Comparison of ENCODE assay signal across 15 cellular contexts in genomic region chr2:1656326-1656960, GRCh38.
DNase-seq lines count a peak whose midpoint lies in the region; ATAC-seq and TF ChIP-seq lines count a peak whose summit lies in the region.
"Had no signal": no experiment of that assay in that cellular context is flagged by ENCODE, and none has a peak within 500 bp of the region (broad histone marks: within the 10 kb centered on the region; RNA-seq: fewer than 3 reads in every experiment).

No MANE protein-coding gene starts in this region.

- H3K4me2 ChIP-seq in BLaER1 = no peak overlapping the region

- H3K27me3 Mint-ChIP-seq in osteocyte (ENCODE audit: unreplicated experiment) = no peaks in the 10 kb centered on the region
- H3K27me3 Mint-ChIP-seq in progenitor cell of endocrine pancreas = no peaks in the 10 kb centered on the region
- H3K27me3 Mint-ChIP-seq: activated naive CD8-positive, alpha-beta T cell treated with anti-CD3 and anti-CD28 coated beads for 36 hours had no signal

- H3K4me1 Mint-ChIP-seq in osteocyte (ENCODE audit: unreplicated experiment) (peaks cover 12% of the 10 kb centered on the region), progenitor cell of endocrine pancreas (ENCODE audit: low read depth) (no peaks in the 10 kb centered on the region)
- H3K4me1 Mint-ChIP-seq: activated naive CD8-positive, alpha-beta T cell treated with anti-CD3 and anti-CD28 coated beads for 36 hours had no signal

- H3K9ac ChIP-seq in BLaER1 = peak overlapping the region; percentile 57

- H3K4me3 ChIP-seq in BLaER1 (no peak overlapping the region), brain microvascular endothelial cell (ENCODE audit: low read depth, low read length) (no peak overlapping the region)
- H3K4me3 ChIP-seq: SK-N-MC had no signal

- no peaks in the 10 kb centered on the region for H3K9me3 Mint-ChIP-seq in osteocyte (ENCODE audit: unreplicated experiment)
- H3K9me3 Mint-ChIP-seq in progenitor cell of endocrine pancreas (ENCODE audit: low read depth) = no peaks in the 10 kb centered on the region
- H3K9me3 Mint-ChIP-seq: activated naive CD8-positive, alpha-beta T cell treated with anti-CD3 and anti-CD28 coated beads for 36 hours; memory B cell had no signal

- in situ Hi-C loops in brain microvascular endothelial cell (cut with HindIII; ENCODE audit: low pct_ligation_motif_present, low sequenced_read_pairs) = no loop called here

- H3K36me3 Mint-ChIP-seq in osteocyte (ENCODE audit: unreplicated experiment) (peaks cover 40% of the 10 kb centered on the region), progenitor cell of endocrine pancreas (ENCODE audit: insufficient read depth) (peaks cover 26% of the 10 kb centered on the region)
- H3K36me3 Mint-ChIP-seq: activated naive CD8-positive, alpha-beta T cell treated with anti-CD3 and anti-CD28 coated beads for 36 hours; memory B cell had no signal

- H3K27me3 ChIP-seq in BLaER1 (no peaks in the 10 kb centered on the region), brain microvascular endothelial cell (replicated peaks) (no peaks in the 10 kb centered on the region)

- H3K4me1 ChIP-seq in BLaER1 = no peaks in the 10 kb centered on the region

- TF ChIP-seq CTCF in brain microvascular endothelial cell (IDR thresholded peaks at IDR 0.05; ENCODE audit: low read depth, low read length, missing control alignments) (peak; percentile 32), osteocyte (IDR thresholded peaks at IDR 0.05) (no peak), progenitor cell of endocrine pancreas (IDR thresholded peaks at IDR 0.05; ENCODE audit: unreplicated experiment) (no peak)

- H3K27ac Mint-ChIP-seq in osteocyte (ENCODE audit: unreplicated experiment) (no peak overlapping the region), progenitor cell of endocrine pancreas (no peak overlapping the region)
- H3K27ac Mint-ChIP-seq: activated naive CD8-positive, alpha-beta T cell treated with anti-CD3 and anti-CD28 coated beads for 36 hours had no signal

- no peak for DNase-seq in brain microvascular endothelial cell
- DNase-seq in osteocyte (ENCODE audit: extremely low spot score, unreplicated experiment) = peak; percentile 67
- no peak for DNase-seq in amygdala (lab: John Stamatoyannopoulos, UW)
- DNase-seq in progenitor cell of endocrine pancreas (ENCODE audit: low spot score, unreplicated experiment) = no peak
- DNase-seq in T-helper 1 cell = no peak
- DNase-seq: activated naive CD8-positive, alpha-beta T cell treated with anti-CD3 and anti-CD28 coated beads for 36 hours; NCI-H748 treated with DMSO at 0.1 percent for 48 hours; occipital lobe; stimulated activated CD4-positive, alpha-beta T cell treated with anti-CD3 and anti-CD28 coated beads, Interleukin-15, amount 100 ng/mL, for 24 hours had no signal

- H3K36me3 ChIP-seq in BLaER1 = peaks cover 97% of the 10 kb centered on the region
- peaks cover 34% of the 10 kb centered on the region for H3K36me3 ChIP-seq in brain microvascular endothelial cell (replicated peaks)

- H3K27ac ChIP-seq in BLaER1 = peak overlapping the region; percentile 51; the same call in 1 of the 2 replicates
- H3K27ac ChIP-seq in brain microvascular endothelial cell = no peak overlapping the region
- H3K27ac ChIP-seq: SK-N-MC had no signal

- H3K4me3 Mint-ChIP-seq in osteocyte (ENCODE audit: unreplicated experiment) (no peak overlapping the region), progenitor cell of endocrine pancreas (ENCODE audit: low read depth) (no peak overlapping the region)
- H3K4me3 Mint-ChIP-seq: activated naive CD8-positive, alpha-beta T cell treated with anti-CD3 and anti-CD28 coated beads for 36 hours; memory B cell had no signal

- peaks cover 95% of the 10 kb centered on the region for H4K20me1 ChIP-seq in BLaER1

- ATAC-seq in HG03354 (IDR thresholded peaks at IDR 0.05; ENCODE audit: poor library complexity, severe bottlenecking, unreplicated experiment) (peak; percentile 37), HG03039 (IDR thresholded peaks at IDR 0.05; ENCODE audit: unreplicated experiment) (no peak)
- ATAC-seq: activated CD4-positive, CD25-positive, alpha-beta regulatory T cell treated with anti-CD3 and anti-CD28 coated beads, Interleukin-2, amount 50 U/mL, for 24 hours had no signal

- no peaks in the 10 kb centered on the region for H3K9me3 ChIP-seq in BLaER1
